ENCODE assay signal across 21 cellular contexts in the genomic region with DNA sequence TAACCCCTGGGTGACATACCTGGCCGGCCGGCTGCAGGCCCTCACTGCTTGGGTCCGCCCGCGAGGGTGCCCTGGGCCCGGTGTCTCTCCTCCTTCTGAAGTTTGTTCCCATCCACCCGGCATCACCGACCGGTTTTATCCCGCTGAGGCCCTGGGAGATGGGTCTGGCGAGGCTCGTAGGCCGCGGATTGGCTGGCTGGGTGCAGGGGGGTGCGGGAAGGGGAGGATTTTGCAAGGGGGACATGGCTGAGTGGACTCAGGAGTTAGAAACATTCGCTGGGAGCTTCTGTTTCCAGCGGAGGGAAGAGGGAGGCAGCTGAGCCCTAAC. TPM values are rescaled to one million over a fixed set of nuclear protein-coding genes. Genes with fewer than 3 reads are reported as not detected.
DNase-seq lines count a peak whose midpoint lies in the region; ATAC-seq and TF ChIP-seq lines count a peak whose summit lies in the region.
"Had no signal": no experiment of that assay in that cellular context is flagged by ENCODE, and none has a peak within 500 bp of the region (broad histone marks: within the 10 kb centered on the region; RNA-seq: fewer than 3 reads in every experiment).

A gene (minus strand): TSS at position 110 of the 328 bp plus-strand sequence. CDS start 527 bp downstream, outside the sequence.

- no peak within 1 kb of the TSS for H3K18ac ChIP-seq in mesenchymal stem cell (ENCODE audit: low read depth in 1 of 2, low read length in 2 of 2)

- H3K36me3 ChIP-seq in mesenchymal stem cell (ENCODE audit: control insufficient read depth in 1 of 2, insufficient read depth in 2 of 2, low read depth in 1 of 2, low read length in 2 of 2): peaks cover 0 to 26% of the 10 kb centered on the region in 2 experiments
- H3K36me3 ChIP-seq: gastroesophageal sphincter, SJSA1 had no signal

- peaks cover 21% of the 10 kb centered on the region for H3K4me1 ChIP-seq in mesenchymal stem cell (ENCODE audit: control insufficient read depth, insufficient read depth, low read depth, low read length)

- H2BK120ac ChIP-seq in mesenchymal stem cell (ENCODE audit: low read depth, low read length): no peak within 1 kb of the TSS

- H3K9ac ChIP-seq in mesenchymal stem cell (ENCODE audit: low read length): peak within 1 kb of the TSS; percentile 71
- H3K9ac ChIP-seq: BLaER1 treated with 17β-estradiol and CSF1 and Interleukin-3, amounts not matched to agents 10 nM and 100 nM had no signal

- peak; percentile 59; the same call in 1 of the 2 replicates for TF ChIP-seq EP300 in Ishikawa (IDR thresholded peaks at IDR 0.05; ENCODE audit: borderline replicate concordance)

- H3K4ac ChIP-seq in mesenchymal stem cell (ENCODE audit: low read depth in 1 of 2, low read length in 2 of 2): no peak within 1 kb of the TSS

- TF ChIP-seq CTCF in epithelial cell of proximal tubule (conservative IDR thresholded peaks at IDR 0.05; ENCODE audit: low read depth, low read length): no peak
- no peak for TF ChIP-seq CTCF in type B pancreatic cell (conservative IDR thresholded peaks at IDR 0.05)

- peak within 1 kb of the TSS; percentile 14 for H2BK5ac ChIP-seq in mesenchymal stem cell (ENCODE audit: low read depth, low read length, poor library complexity, severe bottlenecking)

- H3K36me3 Mint-ChIP-seq in type B pancreatic cell: no peaks in the 10 kb centered on the region
- no peaks in the 10 kb centered on the region for H3K36me3 Mint-ChIP-seq in activated naive CD8-positive, alpha-beta T cell treated with anti-CD3 and anti-CD28 coated beads for 36 hours
- H3K36me3 Mint-ChIP-seq: naive B cell had no signal

- peak within 1 kb of the TSS; percentile 37 for H2AK5ac ChIP-seq in mesenchymal stem cell (ENCODE audit: low read length, severe bottlenecking)

- H3K79me1 ChIP-seq in mesenchymal stem cell (replicated peaks; ENCODE audit: low read length, poor library complexity, severe bottlenecking): no peaks in the 10 kb centered on the region

- no peak within 1 kb of the TSS for H4K8ac ChIP-seq in mesenchymal stem cell (ENCODE audit: low read length)

- peak; percentile 82 for DNase-seq in epithelial cell of proximal tubule (ENCODE audit: low read depth)
- DNase-seq in mesenchymal stem cell: no peak
- DNase-seq in type B pancreatic cell (ENCODE audit: extremely low spot score, unreplicated experiment): peak; percentile 75
- no peak for DNase-seq in amniotic stem cell (lab: John Stamatoyannopoulos, UW)
- DNase-seq in activated naive CD8-positive, alpha-beta T cell treated with anti-CD3 and anti-CD28 coated beads for 36 hours: no peak
- DNase-seq: activated CD4-positive, alpha-beta T cell treated with anti-CD3 and anti-CD28 coated beads for 36 hours; activated T-cell treated with anti-CD3 and anti-CD28 coated beads for 4 hours; central memory CD4-positive, alpha-beta T cell; DMS53; naive B cell; NCI-H187; NCI-H446 treated with DMSO at 0.1 percent for 48 hours; substantia nigra had no signal

- no peaks in the 10 kb centered on the region for H3K9me3 Mint-ChIP-seq in type B pancreatic cell
- no peaks in the 10 kb centered on the region for H3K9me3 Mint-ChIP-seq in activated naive CD8-positive, alpha-beta T cell treated with anti-CD3 and anti-CD28 coated beads for 36 hours
- H3K9me3 Mint-ChIP-seq: naive B cell; T-helper 2 cell treated with Interferon-gamma antibody and Interleukin-4, amounts not matched to agents 5 μg/mL and 100 μg/mL, for 36 hours had no signal

- no peak within 1 kb of the TSS for H2BK15ac ChIP-seq in mesenchymal stem cell (ENCODE audit: low read depth, poor library complexity, severe bottlenecking)

- no peak within 1 kb of the TSS for H3K14ac ChIP-seq in mesenchymal stem cell (ENCODE audit: low read length in 2 of 2)

- H3K27me3 Mint-ChIP-seq in type B pancreatic cell: peaks cover 90% of the 10 kb centered on the region
- peaks cover 57% of the 10 kb centered on the region for H3K27me3 Mint-ChIP-seq in activated naive CD8-positive, alpha-beta T cell treated with anti-CD3 and anti-CD28 coated beads for 36 hours

- peak; percentile 3; the same call in 1 of the 2 replicates for TF ChIP-seq RAD21 in Ishikawa (IDR thresholded peaks at IDR 0.05; ENCODE audit: low read depth)

- H3K4me1 Mint-ChIP-seq in type B pancreatic cell (ENCODE audit: unreplicated experiment): peaks cover 11% of the 10 kb centered on the region
- H3K4me1 Mint-ChIP-seq in activated naive CD8-positive, alpha-beta T cell treated with anti-CD3 and anti-CD28 coated beads for 36 hours: peaks cover 14% of the 10 kb centered on the region

- H3K4me3 Mint-ChIP-seq in type B pancreatic cell: peak within 1 kb of the TSS; percentile 71
- H3K4me3 Mint-ChIP-seq in activated naive CD8-positive, alpha-beta T cell treated with anti-CD3 and anti-CD28 coated beads for 36 hours: no peak within 1 kb of the TSS
- H3K4me3 Mint-ChIP-seq: activated CD4-positive, alpha-beta T cell treated with anti-CD3 and anti-CD28 coated beads for 36 hours; T-helper 2 cell treated with Interferon-gamma antibody and Interleukin-4, amounts not matched to agents 5 μg/mL and 100 μg/mL, for 36 hours had no signal

- peaks cover 0 to 56% of the 10 kb centered on the region in 2 experiments for H3K27me3 ChIP-seq in mesenchymal stem cell (ENCODE audit: control insufficient read depth in 1 of 2, insufficient read depth in 1 of 2, low read length in 2 of 2)
- H3K27me3 ChIP-seq: SJSA1 had no signal

- no peak for ATAC-seq in HG03565 (IDR thresholded peaks at IDR 0.05; ENCODE audit: unreplicated experiment)
- ATAC-seq: activated CD4-positive, alpha-beta T cell treated with anti-CD3 and anti-CD28 coated beads for 36 hours; gastroesophageal sphincter; left lobe of liver had no signal

- peak within 1 kb of the TSS; percentile 82 for H3K27ac ChIP-seq in mesenchymal stem cell (ENCODE audit: low read length, poor library complexity, severe bottlenecking)
- H3K27ac ChIP-seq: BLaER1 treated with 17β-estradiol and CSF1 and Interleukin-3, amounts not matched to agents 10 nM and 100 nM; gastroesophageal sphincter; SJSA1 had no signal

- no peak within 1 kb of the TSS for H3K27ac Mint-ChIP-seq in type B pancreatic cell
- no peak within 1 kb of the TSS for H3K27ac Mint-ChIP-seq in activated naive CD8-positive, alpha-beta T cell treated with anti-CD3 and anti-CD28 coated beads for 36 hours
- H3K27ac Mint-ChIP-seq: activated CD4-positive, alpha-beta T cell treated with anti-CD3 and anti-CD28 coated beads for 36 hours; activated naive CD8-positive, alpha-beta T cell; T-helper 2 cell treated with Interferon-gamma antibody and Interleukin-4, amounts not matched to agents 5 μg/mL and 100 μg/mL, for 36 hours had no signal

- no peak within 1 kb of the TSS for H4K91ac ChIP-seq in mesenchymal stem cell (ENCODE audit: low read length)

- no peak within 1 kb of the TSS for H3K23ac ChIP-seq in mesenchymal stem cell (ENCODE audit: low read length in 2 of 2)

- H3K9me3 ChIP-seq in mesenchymal stem cell (ENCODE audit: control insufficient read depth, low read length): no peaks in the 10 kb centered on the region
- H3K9me3 ChIP-seq: gastroesophageal sphincter, SJSA1 had no signal

- peak within 1 kb of the TSS; percentile 11 for H3K4me2 ChIP-seq in mesenchymal stem cell (ENCODE audit: low read length, poor library complexity, severe bottlenecking)
- H3K4me2 ChIP-seq: BLaER1 treated with 17β-estradiol and CSF1 and Interleukin-3, amounts not matched to agents 10 nM and 100 nM had no signal

- no peak within 1 kb of the TSS for H2BK12ac ChIP-seq in mesenchymal stem cell (ENCODE audit: low read length in 2 of 2)

- H3K4me3 ChIP-seq in epithelial cell of proximal tubule (ENCODE audit: low read depth, low read length) (peak within 1 kb of the TSS; percentile 84), mesenchymal stem cell (ENCODE audit: insufficient read depth in 1 of 2, low read depth in 1 of 2, low read length in 2 of 2) (peak within 1 kb of the TSS; percentile 57 to 68)
- H3K4me3 ChIP-seq: BLaER1 treated with 17β-estradiol and CSF1 and Interleukin-3, amounts not matched to agents 10 nM and 100 nM; SJSA1 had no signal

- WGBS in mesenchymal stem cell: 39% methylated on average over 17 of the region's 17 CpGs

- no peak within 1 kb of the TSS for H2AFZ ChIP-seq in mesenchymal stem cell (ENCODE audit: low read depth, low read length)

TF ChIP-seq in Ishikawa, 13 proteins besides CTCF, POLR2A, EP300 and RAD21:
- no peak for TF ChIP-seq CEBPB (IDR thresholded peaks at IDR 0.05)
- TF ChIP-seq TCF12 (IDR thresholded peaks at IDR 0.05; ENCODE audit: low read depth): peak; percentile 61
- TF ChIP-seq NFIC (IDR thresholded peaks at IDR 0.05): peak; percentile 48; the same call in 1 of the 2 replicates
- peak; percentile 97 for TF ChIP-seq TAF1 (IDR thresholded peaks at IDR 0.05; ENCODE audit: low read depth)
- TF ChIP-seq TEAD4 (IDR thresholded peaks at IDR 0.05): no peak
- no peak for TF ChIP-seq FOXM1 (IDR thresholded peaks at IDR 0.05; ENCODE audit: borderline replicate concordance, low read depth)
- TF ChIP-seq, protein P1, sequence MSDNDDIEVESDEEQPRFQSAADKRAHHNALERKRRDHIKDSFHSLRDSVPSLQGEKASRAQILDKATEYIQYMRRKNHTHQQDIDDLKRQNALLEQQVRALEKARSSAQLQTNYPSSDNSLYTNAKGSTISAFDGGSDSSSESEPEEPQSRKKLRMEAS (IDR thresholded peaks at IDR 0.05): peak; percentile 36; the same call in 1 of the 2 replicates
- TF ChIP-seq YY1 (IDR thresholded peaks at IDR 0.05; ENCODE audit: low read depth): peak; percentile 79
- no peak for TF ChIP-seq EGR1 (IDR thresholded peaks at IDR 0.05)

RNA-seq across cellular contexts. Expression of the gene that starts here (rescaled TPM):
- total RNA-seq in epithelial cell of proximal tubule (109 and 127 TPM in 2 replicates), type B pancreatic cell (ENCODE audit: low replicate concordance) (2.1 and 56.9 TPM in 2 replicates)
- 0.03 TPM for polyA plus RNA-seq in mesenchymal stem cell (2013, experiment 1 of 2)
- polyA plus RNA-seq in mesenchymal stem cell (2013, experiment 2 of 2): 0.10 TPM
- total RNA-seq in activated naive CD8-positive, alpha-beta T cell treated with anti-CD3 and anti-CD28 coated beads for 36 hours: 1 to 10 TPM; 2.0 to 2.3 TPM
- total RNA-seq: SJSA1 had no signal

Comparison
In these comparisons a context has a peak if more than half of its experiments do, and no peak if none do; other contexts are left out.
1. DNase-seq: peak in epithelial cell of proximal tubule (single experiment) and type B pancreatic cell (single experiment); none in mesenchymal stem cell (single experiment), amniotic stem cell (single experiment) and activated naive CD8-positive, alpha-beta T cell treated with anti-CD3 and anti-CD28 coated beads for 36 hours (single experiment).